20 cellular contexts compared by ENCODE assay signal in the genomic region with DNA sequence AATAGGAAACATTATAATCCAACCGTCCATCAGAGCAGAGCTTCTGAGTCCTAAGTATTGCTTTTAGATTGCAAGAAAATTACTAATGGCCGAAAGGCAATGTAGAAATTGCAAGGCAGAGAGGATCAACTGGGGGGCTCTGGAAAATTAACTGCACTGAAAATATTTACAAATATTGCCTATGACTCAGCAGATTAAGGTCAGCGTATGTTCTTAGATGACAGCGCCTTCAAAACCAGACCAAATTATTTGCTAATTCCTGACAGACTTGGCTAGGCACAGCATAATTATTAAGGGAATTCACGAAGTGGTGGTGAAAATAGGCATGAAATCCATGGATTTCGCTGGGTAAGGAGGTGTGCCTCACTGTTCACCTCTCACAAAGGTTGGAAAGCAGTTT.
DNase-seq lines count a peak whose midpoint lies in the region; ATAC-seq, FAIRE-seq and TF ChIP-seq lines count a peak whose summit lies in the region.
"Had no signal": no experiment of that assay in that cellular context is flagged by ENCODE, and none has a peak within 500 bp of the region (broad histone marks: within the 10 kb centered on the region; RNA-seq: fewer than 3 reads in every experiment).

No MANE protein-coding gene starts in this region.

- no peak overlapping the region for H3K4me3 ChIP-seq in A549
- no peak overlapping the region for H3K4me3 ChIP-seq in IMR-90 (ENCODE audit: insufficient read depth, low read depth, low read length)
- H3K4me3 ChIP-seq in mesenchymal stem cell (ENCODE audit: insufficient read depth in 1 of 2, low read depth in 1 of 2, low read length in 2 of 2): no peak overlapping the region
- H3K4me3 ChIP-seq: BLaER1 treated with 17β-estradiol and CSF1 and Interleukin-3, amounts not matched to agents 10 nM and 100 nM had no signal

- TF ChIP-seq EP300 in A549 (IDR thresholded peaks at IDR 0.05): no peak

- H3K4me3 Mint-ChIP-seq in endothelial cell (ENCODE audit: unreplicated experiment): no peak overlapping the region
- H3K4me3 Mint-ChIP-seq: B cell; CD4-positive, alpha-beta T cell; CD8-positive, alpha-beta T cell had no signal

- 77% methylated on average over 6 of the region's 6 CpGs for WGBS in A549 (ENCODE audit: missing lambda C conversion rate)
- no CpG with 5 or more reads among the region's 6 CpGs for WGBS in IMR-90 (ENCODE audit: extremely low coverage in 2 of 2, insufficient read length in 1 of 2), 2 experiments
- WGBS in mesenchymal stem cell: 77% methylated on average over 5 of the region's 6 CpGs

- H2AK9ac ChIP-seq in IMR-90 (replicated peaks; ENCODE audit: low read depth, low read length, poor library complexity): no peak overlapping the region

- H3K23ac ChIP-seq in IMR-90 (ENCODE audit: low read depth, low read length): no peak overlapping the region; the same call in 1 of the 2 replicates
- H3K23ac ChIP-seq in mesenchymal stem cell (ENCODE audit: low read length in 2 of 2): no peak overlapping the region

- H2AK5ac ChIP-seq in IMR-90 (ENCODE audit: low read depth, low read length) (no peak overlapping the region), mesenchymal stem cell (ENCODE audit: low read length, severe bottlenecking) (no peak overlapping the region)

- H3K36me3 ChIP-seq in IMR-90 (ENCODE audit: control insufficient read depth, insufficient read depth, low read length) (no peaks in the 10 kb centered on the region), mesenchymal stem cell (ENCODE audit: control insufficient read depth in 1 of 2, insufficient read depth in 2 of 2, low read depth in 1 of 2, low read length in 2 of 2) (no peaks in the 10 kb centered on the region)
- H3K36me3 ChIP-seq: BLaER1 treated with 17β-estradiol and CSF1 and Interleukin-3, amounts not matched to agents 10 nM and 100 nM had no signal

- H3K18ac ChIP-seq in IMR-90 (ENCODE audit: low read depth, low read length) (peak overlapping the region; percentile 29; the same call in 1 of the 2 replicates), mesenchymal stem cell (ENCODE audit: low read depth in 1 of 2, low read length in 2 of 2) (no peak overlapping the region)

- peak overlapping the region; percentile 34; the same call in 1 of the 2 replicates for H2BK20ac ChIP-seq in IMR-90 (ENCODE audit: low read depth, low read length)

- in situ Hi-C loops in IMR-90 (cut with MboI; ENCODE audit: low sequenced_read_pairs): no loop called here

- no peak for TF ChIP-seq CTCF in A549 (IDR thresholded peaks at IDR 0.05)
- TF ChIP-seq CTCF in IMR-90 (conservative IDR thresholded peaks at IDR 0.05; ENCODE audit: low read depth, low read length): no peak
- no peak for TF ChIP-seq CTCF in endothelial cell (IDR thresholded peaks at IDR 0.05; ENCODE audit: unreplicated experiment)

- peaks cover 21% of the 10 kb centered on the region for H3K4me1 Mint-ChIP-seq in endothelial cell (ENCODE audit: unreplicated experiment)
- H3K4me1 Mint-ChIP-seq: B cell had no signal

- peaks cover 1% of the 10 kb centered on the region for H3K27me3 Mint-ChIP-seq in endothelial cell (ENCODE audit: unreplicated experiment)
- H3K27me3 Mint-ChIP-seq: B cell; CD4-positive, alpha-beta T cell had no signal

- H2AFZ ChIP-seq in IMR-90 (replicated peaks; ENCODE audit: low read length, poor library complexity) (no peak overlapping the region), mesenchymal stem cell (ENCODE audit: low read depth, low read length) (no peak overlapping the region)

- no peak overlapping the region for H3K4ac ChIP-seq in IMR-90 (ENCODE audit: low read depth, low read length)
- H3K4ac ChIP-seq in mesenchymal stem cell (ENCODE audit: low read depth in 1 of 2, low read length in 2 of 2): no peak overlapping the region

- H3K4me2 ChIP-seq in A549: no peak overlapping the region
- H3K4me2 ChIP-seq in IMR-90 (ENCODE audit: low read depth, low read length): no peak overlapping the region
- H3K4me2 ChIP-seq in mesenchymal stem cell (ENCODE audit: low read length, poor library complexity, severe bottlenecking): no peak overlapping the region
- H3K4me2 ChIP-seq: BLaER1 treated with 17β-estradiol and CSF1 and Interleukin-3, amounts not matched to agents 10 nM and 100 nM had no signal

- H2BK15ac ChIP-seq in IMR-90 (ENCODE audit: low read depth, low read length): no peak overlapping the region
- no peak overlapping the region for H2BK15ac ChIP-seq in mesenchymal stem cell (ENCODE audit: low read depth, poor library complexity, severe bottlenecking)

- peaks cover 3% of the 10 kb centered on the region for H3K9me1 ChIP-seq in IMR-90 (ENCODE audit: insufficient read depth, low read length)

- H3K4me1 ChIP-seq in A549 (peaks cover 6% of the 10 kb centered on the region; the same call in 2 of the 3 replicates), IMR-90 (ENCODE audit: control insufficient read depth, insufficient read depth, low read length) (peaks cover 13% of the 10 kb centered on the region), mesenchymal stem cell (ENCODE audit: control insufficient read depth, insufficient read depth, low read depth, low read length) (no peaks in the 10 kb centered on the region)
- H3K4me1 ChIP-seq: BLaER1 treated with 17β-estradiol and CSF1 and Interleukin-3, amounts not matched to agents 10 nM and 100 nM; Caco-2 had no signal

- ATAC-seq in A549 (no peak), IMR-90 (ENCODE audit: low read depth) (no peak), GM18870 (IDR thresholded peaks at IDR 0.05; ENCODE audit: unreplicated experiment) (no peak)
- ATAC-seq: CD8-positive, alpha-beta T cell had no signal

- H3K79me1 ChIP-seq in IMR-90 (ENCODE audit: low read depth in 1 of 2, low read length in 2 of 2) (no peaks in the 10 kb centered on the region), mesenchymal stem cell (replicated peaks; ENCODE audit: low read length, poor library complexity, severe bottlenecking) (no peaks in the 10 kb centered on the region)

- POLR2A ChIA-PET in A549 (lab: Yijun Ruan, JAX): no interaction called here
- POLR2A ChIA-PET in IMR-90 (lab: Charles Lee; ENCODE audit: unreplicated experiment): interaction anchor here (0.5 kb wide), 1 partner anchor 59 kb away, joined by 7 read pairs; no protein-coding TSS in a partner anchor

- dilution Hi-C loops in IMR-90 (cut with HindIII; ENCODE audit: low sequenced_read_pairs, unreplicated experiment): no loop called here

- H3K9ac ChIP-seq in IMR-90 (ENCODE audit: low read depth, low read length): no peak overlapping the region
- no peak overlapping the region for H3K9ac ChIP-seq in mesenchymal stem cell (ENCODE audit: low read length)
- H3K9ac ChIP-seq: BLaER1 treated with 17β-estradiol and CSF1 and Interleukin-3, amounts not matched to agents 10 nM and 100 nM had no signal

- no peak overlapping the region for H3K27ac Mint-ChIP-seq in endothelial cell (ENCODE audit: unreplicated experiment)
- H3K27ac Mint-ChIP-seq: B cell; CD4-positive, alpha-beta T cell; CD8-positive, alpha-beta T cell had no signal

- H3K14ac ChIP-seq in IMR-90 (replicated peaks; ENCODE audit: low read depth, low read length) (0 out of 2 replicates have a peak overlapping the region, but pooled peaks have one; percentile 58), mesenchymal stem cell (ENCODE audit: low read length in 2 of 2) (no peak overlapping the region)

- no peak overlapping the region for H2BK5ac ChIP-seq in IMR-90 (ENCODE audit: low read depth, low read length, poor library complexity, severe bottlenecking)
- no peak overlapping the region for H2BK5ac ChIP-seq in mesenchymal stem cell (ENCODE audit: low read depth, low read length, poor library complexity, severe bottlenecking)

- no peaks in the 10 kb centered on the region for H4K20me1 ChIP-seq in IMR-90 (ENCODE audit: insufficient read depth, low read length)
- H4K20me1 ChIP-seq: BLaER1 treated with 17β-estradiol and CSF1 and Interleukin-3, amounts not matched to agents 10 nM and 100 nM had no signal

- TF ChIP-seq POLR2A in A549 (IDR thresholded peaks at IDR 0.05; ENCODE audit: low read length): no peak
- no peak for TF ChIP-seq POLR2A in IMR-90 (IDR thresholded peaks at IDR 0.05; ENCODE audit: low read depth, low read length)

- no peak overlapping the region for H4K5ac ChIP-seq in IMR-90 (ENCODE audit: low read depth, low read length)

- no peaks in the 10 kb centered on the region for H3K9me3 ChIP-seq in A549
- no peaks in the 10 kb centered on the region for H3K9me3 ChIP-seq in IMR-90 (ENCODE audit: control insufficient read depth, insufficient read depth, low read length)
- H3K9me3 ChIP-seq in mesenchymal stem cell (ENCODE audit: control insufficient read depth, low read length): no peaks in the 10 kb centered on the region
- H3K9me3 ChIP-seq: BLaER1 treated with 17β-estradiol and CSF1 and Interleukin-3, amounts not matched to agents 10 nM and 100 nM; Caco-2 had no signal

- H3K9me3 Mint-ChIP-seq in endothelial cell (ENCODE audit: unreplicated experiment): no peaks in the 10 kb centered on the region

- H3K27me3 ChIP-seq in IMR-90 (ENCODE audit: control insufficient read depth, insufficient read depth, low read length) (no peaks in the 10 kb centered on the region), mesenchymal stem cell (ENCODE audit: control insufficient read depth in 1 of 2, insufficient read depth in 1 of 2, low read length in 2 of 2) (no peaks in the 10 kb centered on the region)
- H3K27me3 ChIP-seq: BLaER1 treated with 17β-estradiol and CSF1 and Interleukin-3, amounts not matched to agents 10 nM and 100 nM had no signal

- H4K8ac ChIP-seq in IMR-90 (ENCODE audit: low read depth in 2 of 2, low read length in 2 of 2): no peak overlapping the region
- no peak overlapping the region for H4K8ac ChIP-seq in mesenchymal stem cell (ENCODE audit: low read length)

- H3K36me3 Mint-ChIP-seq in endothelial cell (ENCODE audit: low read depth, unreplicated experiment): no peaks in the 10 kb centered on the region
- H3K36me3 Mint-ChIP-seq: CD8-positive, alpha-beta T cell had no signal

- CTCF ChIA-PET in A549 (lab: Yijun Ruan, JAX) (no interaction called here), IMR-90 (lab: Yijun Ruan, JAX) (no interaction called here)

- intact Hi-C loops in IMR-90 (cut with micrococcal nuclease): no loop called here

- no peak for FAIRE-seq in A549 (lab: Jason Lieb, UNC)
- FAIRE-seq: A204.1, G401.6, GM12891 had no signal

- H4K91ac ChIP-seq in IMR-90 (ENCODE audit: insufficient read depth, low read depth, low read length): no peak overlapping the region
- H4K91ac ChIP-seq in mesenchymal stem cell (ENCODE audit: low read length): peak overlapping the region; percentile 27

- H3K27ac ChIP-seq in A549: no peak overlapping the region
- no peak overlapping the region for H3K27ac ChIP-seq in IMR-90 (ENCODE audit: insufficient read depth, low read length)
- no peak overlapping the region for H3K27ac ChIP-seq in mesenchymal stem cell (ENCODE audit: low read length, poor library complexity, severe bottlenecking)
- H3K27ac ChIP-seq: BLaER1 treated with 17β-estradiol and CSF1 and Interleukin-3, amounts not matched to agents 10 nM and 100 nM; C4-2B had no signal

- no peak for DNase-seq in A549 (ENCODE audit: low read depth in 1 of 2, low spot score in 1 of 2)
- no peak for DNase-seq in IMR-90
- no peak for DNase-seq in mesenchymal stem cell
- no peak for DNase-seq in endothelial cell (ENCODE audit: low spot score)
- no peak for DNase-seq in HuH-7.5 (ENCODE audit: low spot score)
- DNase-seq: 8988T; AML-193; Caco-2; Calu3; CD4-positive, alpha-beta T cell; CD8-positive, alpha-beta T cell; DMS79 treated with DMSO at 0.1 percent for 48 hours; GF-D8 had no signal

- TF ChIP-seq RAD21 in A549 (conservative IDR thresholded peaks at IDR 0.05 in 1 of 2, IDR thresholded peaks at IDR 0.05 in 1 of 2) (no peak), IMR-90 (IDR thresholded peaks at IDR 0.05; ENCODE audit: low read length) (no peak)

- BruUV-seq in IMR-90 (replicated peaks; lab: Mats Ljungman, UMichigan): no TSS peak

- no peak overlapping the region for H2BK12ac ChIP-seq in mesenchymal stem cell (ENCODE audit: low read length in 2 of 2)

- H2BK120ac ChIP-seq in IMR-90 (ENCODE audit: low read depth, low read length) (no peak overlapping the region), mesenchymal stem cell (ENCODE audit: low read depth, low read length) (no peak overlapping the region)

- H3K56ac ChIP-seq in IMR-90 (ENCODE audit: extremely low read depth, insufficient read depth, low read length): no peak overlapping the region
